ENCODE assay signal across 2 cellular contexts in genomic region chr20:1894471-1894950, GRCh38.
TF ChIP-seq lines count a peak whose summit lies in the region.

No MANE protein-coding gene starts in this region.

TF ChIP-seq in A549, 52 proteins besides CTCF, POLR2A, EP300 and RAD21 (continued from another document):
- TF ChIP-seq MYC (IDR thresholded peaks at IDR 0.05; ENCODE audit: borderline replicate concordance, low read length) (no peak), HES2 (IDR thresholded peaks at IDR 0.05) (no peak), JUNB (IDR thresholded peaks at IDR 0.05) (no peak), ZNF302 (CRISPR knock-in tag; IDR thresholded peaks at IDR 0.05) (no peak), MAZ (IDR thresholded peaks at IDR 0.05; ENCODE audit: borderline replicate concordance, low read depth, low read length) (no peak), KDM1A (IDR thresholded peaks at IDR 0.05; ENCODE audit: low read depth) (no peak), MAX (IDR thresholded peaks at IDR 0.05) (no peak), HEYL (CRISPR knock-in tag; IDR thresholded peaks at IDR 0.05) (no peak)

TF ChIP-seq in SK-N-SH, 30 proteins besides CTCF, POLR2A, EP300 and RAD21 (continued from another document):
- TF ChIP-seq GATA2 (CRISPR knock-in tag; IDR thresholded peaks at IDR 0.05): no peak
- TF ChIP-seq IRF3 (IDR thresholded peaks at IDR 0.05; ENCODE audit: low read depth, low read length): no peak
